Comparison of ENCODE assay signal across 1 cellular context in the genomic region with DNA sequence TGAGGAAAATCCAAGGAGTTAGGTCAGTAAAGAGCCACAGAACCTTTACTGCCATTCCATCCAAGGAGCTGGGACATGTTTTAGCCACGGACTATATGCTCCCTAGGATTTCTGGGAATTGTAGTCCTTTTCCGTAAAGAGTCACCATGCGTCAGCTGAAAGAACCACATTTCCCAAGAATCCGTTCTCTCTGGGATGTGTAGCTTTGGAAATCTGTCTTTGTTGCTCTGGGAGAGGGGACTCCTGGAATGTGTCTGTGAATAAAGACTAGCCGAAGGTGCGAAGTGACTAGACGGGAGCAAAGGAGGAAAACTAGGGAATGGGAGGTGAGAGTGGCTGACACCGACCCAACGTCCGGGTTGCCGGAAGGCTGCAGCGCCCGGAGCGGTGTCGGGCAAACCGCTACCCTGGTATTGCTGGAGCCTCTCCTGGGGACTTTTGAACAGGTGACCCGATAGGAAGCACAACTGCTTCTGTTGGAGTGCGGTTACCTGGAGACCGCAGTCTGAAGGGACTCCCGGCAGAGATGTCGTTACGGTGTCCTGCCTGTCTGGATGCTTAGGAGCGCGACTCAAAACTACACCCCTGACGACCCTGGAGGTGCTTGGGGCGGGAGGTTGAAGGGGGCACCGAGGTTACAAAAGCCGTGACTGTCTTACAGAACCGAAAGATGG.
TF ChIP-seq lines count a peak whose summit lies in the region.

A gene with protein sequence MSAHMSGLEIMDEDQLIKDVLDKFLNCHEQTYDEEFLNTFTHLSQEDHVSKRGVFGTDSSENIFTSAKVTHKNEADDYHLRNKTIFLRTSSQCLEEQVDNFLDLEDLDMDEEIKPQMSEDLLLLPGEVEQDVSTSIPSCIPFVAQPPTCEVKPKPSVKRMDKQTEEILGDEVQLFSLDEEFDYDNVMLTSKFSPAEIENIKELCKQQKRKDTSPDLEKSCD (plus strand): TSS at position 187 of the 674 bp plus-strand sequence. CDS start 15,602 bp downstream, outside the sequence.

TF ChIP-seq in GM23338, 12 proteins besides CTCF, POLR2A, EP300 and RAD21 (continued from another document):
- TF ChIP-seq ZNF331 (CRISPR knock-in tag; IDR thresholded peaks at IDR 0.05; ENCODE audit: low read depth): 0 out of 2 replicates have a peak, but pooled peaks have one; percentile 24
- TF ChIP-seq EZH2 (IDR thresholded peaks at IDR 0.05; ENCODE audit: low read depth, unreplicated experiment): no peak
- no peak for TF ChIP-seq JUNB (IDR thresholded peaks at IDR 0.05; ENCODE audit: unreplicated experiment)
- peak; percentile 48 for TF ChIP-seq POLR2AphosphoS5 (IDR thresholded peaks at IDR 0.05; ENCODE audit: low read depth)
- TF ChIP-seq STAT1 (IDR thresholded peaks at IDR 0.05; ENCODE audit: unreplicated experiment): no peak
- TF ChIP-seq, protein P1, sequence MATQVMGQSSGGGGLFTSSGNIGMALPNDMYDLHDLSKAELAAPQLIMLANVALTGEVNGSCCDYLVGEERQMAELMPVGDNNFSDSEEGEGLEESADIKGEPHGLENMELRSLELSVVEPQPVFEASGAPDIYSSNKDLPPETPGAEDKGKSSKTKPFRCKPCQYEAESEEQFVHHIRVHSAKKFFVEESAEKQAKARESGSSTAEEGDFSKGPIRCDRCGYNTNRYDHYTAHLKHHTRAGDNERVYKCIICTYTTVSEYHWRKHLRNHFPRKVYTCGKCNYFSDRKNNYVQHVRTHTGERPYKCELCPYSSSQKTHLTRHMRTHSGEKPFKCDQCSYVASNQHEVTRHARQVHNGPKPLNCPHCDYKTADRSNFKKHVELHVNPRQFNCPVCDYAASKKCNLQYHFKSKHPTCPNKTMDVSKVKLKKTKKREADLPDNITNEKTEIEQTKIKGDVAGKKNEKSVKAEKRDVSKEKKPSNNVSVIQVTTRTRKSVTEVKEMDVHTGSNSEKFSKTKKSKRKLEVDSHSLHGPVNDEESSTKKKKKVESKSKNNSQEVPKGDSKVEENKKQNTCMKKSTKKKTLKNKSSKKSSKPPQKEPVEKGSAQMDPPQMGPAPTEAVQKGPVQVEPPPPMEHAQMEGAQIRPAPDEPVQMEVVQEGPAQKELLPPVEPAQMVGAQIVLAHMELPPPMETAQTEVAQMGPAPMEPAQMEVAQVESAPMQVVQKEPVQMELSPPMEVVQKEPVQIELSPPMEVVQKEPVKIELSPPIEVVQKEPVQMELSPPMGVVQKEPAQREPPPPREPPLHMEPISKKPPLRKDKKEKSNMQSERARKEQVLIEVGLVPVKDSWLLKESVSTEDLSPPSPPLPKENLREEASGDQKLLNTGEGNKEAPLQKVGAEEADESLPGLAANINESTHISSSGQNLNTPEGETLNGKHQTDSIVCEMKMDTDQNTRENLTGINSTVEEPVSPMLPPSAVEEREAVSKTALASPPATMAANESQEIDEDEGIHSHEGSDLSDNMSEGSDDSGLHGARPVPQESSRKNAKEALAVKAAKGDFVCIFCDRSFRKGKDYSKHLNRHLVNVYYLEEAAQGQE (IDR thresholded peaks at IDR 0.05; ENCODE audit: unreplicated experiment): no peak
- peak; percentile 94 for TF ChIP-seq ZNF114 (CRISPR knock-in tag; IDR thresholded peaks at IDR 0.05)
